In genomic region chr4:147355849-147356248, GRCh38 we compare ENCODE assay signal across 15 cellular contexts.
DNase-seq lines count a peak whose midpoint lies in the region; ATAC-seq, FAIRE-seq and TF ChIP-seq lines count a peak whose summit lies in the region.
"Had no signal": no experiment of that assay in that cellular context is flagged by ENCODE, and none has a peak within 500 bp of the region (broad histone marks: within the 10 kb centered on the region; RNA-seq: fewer than 3 reads in every experiment).

No MANE protein-coding gene starts in this region.

- peak overlapping the region in 1 of 10 donors; percentile 31 for H3K27ac ChIP-seq in heart right ventricle
- H3K27ac ChIP-seq: SJCRH30 had no signal

- no peak for ATAC-seq in naive thymus-derived CD8-positive, alpha-beta T cell
- ATAC-seq in heart right ventricle: no peak
- ATAC-seq in HG02981 (IDR thresholded peaks at IDR 0.05; ENCODE audit: unreplicated experiment): no peak
- ATAC-seq: activated CD8-positive, alpha-beta T cell treated with anti-CD3 and anti-CD28 coated beads for 36 hours had no signal

- FAIRE-seq in bronchial epithelial cell (lab: Jason Lieb, UNC): no peak

- POLR2A ChIA-PET in AG04449 (lab: Yijun Ruan, JAX): interaction anchor here (1.4 kb wide), 1 partner anchor 21 kb away, joined by 4 read pairs; no protein-coding TSS in a partner anchor
- POLR2A ChIA-PET in naive thymus-derived CD8-positive, alpha-beta T cell (lab: Charles Lee): no interaction called here

- H3K36me3 Mint-ChIP-seq in naive thymus-derived CD8-positive, alpha-beta T cell: no peaks in the 10 kb centered on the region
- H3K36me3 Mint-ChIP-seq: brain had no signal

- H3K4me3 ChIP-seq in AG04449 (ENCODE audit: low read depth, low read length) (no peak overlapping the region), bronchial epithelial cell (ENCODE audit: low read depth, low read length) (no peak overlapping the region), kidney epithelial cell (ENCODE audit: low read depth, low read length) (no peak overlapping the region), heart right ventricle (no peak overlapping the region)
- H3K4me3 ChIP-seq: SJCRH30 had no signal

- H3K27me3 Mint-ChIP-seq in naive thymus-derived CD8-positive, alpha-beta T cell: no peaks in the 10 kb centered on the region
- H3K27me3 Mint-ChIP-seq: activated CD8-positive, alpha-beta T cell treated with anti-CD3 and anti-CD28 coated beads for 36 hours had no signal

- no peak overlapping the region for H3K4me3 Mint-ChIP-seq in naive thymus-derived CD8-positive, alpha-beta T cell
- H3K4me3 Mint-ChIP-seq: activated CD8-positive, alpha-beta T cell treated with anti-CD3 and anti-CD28 coated beads for 36 hours; brain had no signal

- H3K9me3 ChIP-seq in heart right ventricle: no peaks in the 10 kb centered on the region
- H3K9me3 ChIP-seq: SJCRH30 had no signal

- H3K36me3 ChIP-seq in bronchial epithelial cell (ENCODE audit: control insufficient read depth, insufficient read depth, low read length) (no peaks in the 10 kb centered on the region), kidney epithelial cell (ENCODE audit: control insufficient read depth, insufficient read depth, low read length) (no peaks in the 10 kb centered on the region), heart right ventricle (no peaks in the 10 kb centered on the region)
- H3K36me3 ChIP-seq: SJCRH30 had no signal

- intact Hi-C loops in heart right ventricle (cut with DNase I): no loop called here

- no peaks in the 10 kb centered on the region for H3K4me1 Mint-ChIP-seq in naive thymus-derived CD8-positive, alpha-beta T cell

- no peak overlapping the region for H3K27ac Mint-ChIP-seq in naive thymus-derived CD8-positive, alpha-beta T cell
- H3K27ac Mint-ChIP-seq: activated CD8-positive, alpha-beta T cell treated with anti-CD3 and anti-CD28 coated beads for 36 hours; brain had no signal

- TF ChIP-seq CTCF in AG04449 (IDR thresholded peaks at IDR 0.05; ENCODE audit: insufficient read depth, low read length, missing control alignments): no peak
- TF ChIP-seq CTCF in bronchial epithelial cell (IDR thresholded peaks at IDR 0.05; ENCODE audit: insufficient read depth, low read length, severe bottlenecking): no peak
- no peak for TF ChIP-seq CTCF in kidney epithelial cell (IDR thresholded peaks at IDR 0.05; ENCODE audit: insufficient read depth, low read length, poor library complexity, severe bottlenecking)
- TF ChIP-seq CTCF in heart right ventricle (IDR thresholded peaks at IDR 0.05): no peak

- H3K27me3 ChIP-seq in bronchial epithelial cell (ENCODE audit: control insufficient read depth, insufficient read depth, low read length) (no peaks in the 10 kb centered on the region), kidney epithelial cell (ENCODE audit: control insufficient read depth, insufficient read depth, low read length) (no peaks in the 10 kb centered on the region), heart right ventricle (no peaks in the 10 kb centered on the region)
- H3K27me3 ChIP-seq: SJCRH30 had no signal

- peaks cover 0 to 5% (median 0%) of the 10 kb centered on the region in 9 donors for H3K9me3 Mint-ChIP-seq in naive thymus-derived CD8-positive, alpha-beta T cell
- H3K9me3 Mint-ChIP-seq: activated CD8-positive, alpha-beta T cell treated with anti-CD3 and anti-CD28 coated beads for 36 hours had no signal

- CTCF ChIA-PET in AG04449 (lab: Yijun Ruan, JAX): interaction anchor here (1.0 to 1.6 kb wide), 5 partner anchors 9 to 232 kb away, joined by 3 to 4 read pairs (median 3); no protein-coding TSS in a partner anchor

- H3K4me1 ChIP-seq in heart right ventricle: peaks cover 0 to 27% (median 2%) of the 10 kb centered on the region in 9 donors

- 65 to 69% methylated on average over 1 of the region's 1 CpG for WGBS in heart right ventricle, 2 donors

- DNase-seq in AG04449 (ENCODE audit: low read depth, low spot score) (peak; percentile 84), M059J (ENCODE audit: low read depth) (peak; percentile 56), bronchial epithelial cell (ENCODE audit: low read depth) (peak; percentile 69), kidney epithelial cell (ENCODE audit: low read depth) (peak; percentile 48), heart right ventricle (no peak), NCI-H187 treated with DMSO at 0.1 percent for 48 hours (lab: John Stamatoyannopoulos, UW) (no peak)
- DNase-seq in naive thymus-derived CD8-positive, alpha-beta T cell: no peak
- DNase-seq: activated CD8-positive, alpha-beta T cell treated with anti-CD3 and anti-CD28 coated beads for 36 hours; MM.1S; NK-92 treated with Interleukin-12 subunit alpha and Interleukin-12 subunit beta, amount 100 ng/mL, for 24 hours; stimulated activated CD4-positive, alpha-beta T cell treated with anti-CD3 and anti-CD28 coated beads, Interleukin-12 subunit alpha, Interleukin-12 subunit beta, amount 100 ng/mL, for 4 hours; substantia nigra had no signal

Comparison
In these comparisons a context has a peak if more than half of its experiments do, and no peak if none do; other contexts are left out.
1. DNase-seq: peak in AG04449 (single experiment), M059J (single experiment), bronchial epithelial cell (single experiment) and kidney epithelial cell (single experiment); none in naive thymus-derived CD8-positive, alpha-beta T cell (0 of 10), heart right ventricle (0 of 2) and NCI-H187 treated with DMSO at 0.1 percent for 48 hours (single experiment).